ENCODE assay signal across 13 cellular contexts in genomic region chr22:49993649-49994360, GRCh38. TPM values are rescaled to one million over a fixed set of nuclear protein-coding genes. Genes with fewer than 3 reads are reported as not detected.
DNase-seq lines count a peak whose midpoint lies in the region; ATAC-seq, FAIRE-seq and TF ChIP-seq lines count a peak whose summit lies in the region.
"Had no signal": no experiment of that assay in that cellular context is flagged by ENCODE, and none has a peak within 500 bp of the region (broad histone marks: within the 10 kb centered on the region; RNA-seq: fewer than 3 reads in every experiment).

No MANE protein-coding gene starts in this region.

- no peaks in the 10 kb centered on the region for H3F3A ChIP-seq in GM23338 (replicated peaks; ENCODE audit: low read depth)

- no peak overlapping the region for H3K27ac Mint-ChIP-seq in GM23338

- H3K27me3 ChIP-seq in BLaER1 (no peaks in the 10 kb centered on the region), GM23338 (ENCODE audit: insufficient read depth) (no peaks in the 10 kb centered on the region), K562 (ENCODE audit: control insufficient read depth in 2 of 2, insufficient read depth in 2 of 2, low read length in 2 of 2) (no peaks in the 10 kb centered on the region)

- H3K4me3 ChIP-seq in BLaER1 = no peak overlapping the region
- H3K4me3 ChIP-seq in GM23338 = no peak overlapping the region
- H3K4me3 ChIP-seq in K562 = no peak overlapping the region

- H3K36me3 Mint-ChIP-seq in GM23338 (ENCODE audit: low read depth) = peaks cover 3% of the 10 kb centered on the region; the same call in 2 of the 3 replicates

- WGBS in K562 (ENCODE audit: insufficient coverage, low coverage, missing lambda C conversion rate) = 6% methylated on average over 7 of the region's 11 CpGs

- no peak for TF ChIP-seq RAD21 in K562 (CRISPR knock-in tag; conservative IDR thresholded peaks at IDR 0.05 in 1 of 2, IDR thresholded peaks at IDR 0.05 in 1 of 2)

- no peaks in the 10 kb centered on the region for H3K79me2 ChIP-seq in GM23338 (replicated peaks; ENCODE audit: insufficient read depth)
- H3K79me2 ChIP-seq in K562 (ENCODE audit: control insufficient read depth, insufficient read depth, low read length) = no peaks in the 10 kb centered on the region
- H3K79me2 ChIP-seq: parathyroid adenoma had no signal

- H2AFZ ChIP-seq in GM23338 (no peak overlapping the region), K562 (ENCODE audit: low read depth, low read length) (peak overlapping the region; percentile 14; the same call in 1 of the 2 replicates)
- H2AFZ ChIP-seq: parathyroid adenoma had no signal

- no peak overlapping the region for H3K4me3 Mint-ChIP-seq in GM23338
- H3K4me3 Mint-ChIP-seq: effector memory CD8-positive, alpha-beta T cell; stimulated activated naive CD8-positive, alpha-beta T cell treated with anti-CD3 and anti-CD28 coated beads, Interleukin-15, Interleukin-2, amounts not matched to agents 100 ng/mL and 50 ng/mL, for 24 hours had no signal

- no peak overlapping the region for H3K9ac ChIP-seq in BLaER1
- no peak overlapping the region for H3K9ac ChIP-seq in K562 (ENCODE audit: insufficient read depth in 1 of 2, low read depth in 2 of 2, low read length in 2 of 2)
- H3K9ac ChIP-seq: parathyroid adenoma had no signal

- H3K9me1 ChIP-seq in K562 (ENCODE audit: control insufficient read depth, insufficient read depth, low read length) = no peaks in the 10 kb centered on the region

- FAIRE-seq in K562 (lab: Jason Lieb, UNC) = no peak

- H3K27me3 Mint-ChIP-seq in GM23338 (ENCODE audit: insufficient read depth, low read depth, poor library complexity) = peaks cover 11% of the 10 kb centered on the region
- H3K27me3 Mint-ChIP-seq: stimulated activated naive CD8-positive, alpha-beta T cell treated with anti-CD3 and anti-CD28 coated beads, Interleukin-15, Interleukin-2, amounts not matched to agents 100 ng/mL and 50 ng/mL, for 24 hours had no signal

- peak in 1 of 2 experiments; percentile 5; a peak in 1 of 4 replicates for TF ChIP-seq CTCF in GM23338 (conservative IDR thresholded peaks at IDR 0.05; ENCODE audit: low read depth in 2 of 2)
- no peak for TF ChIP-seq CTCF in K562 (IDR thresholded peaks at IDR 0.05 in 2 of 3, conservative IDR thresholded peaks at IDR 0.05 in 1 of 3; ENCODE audit: insufficient read depth in 2 of 3, low read depth in 1 of 3, low read length in 3 of 3)

- no peaks in the 10 kb centered on the region for H3K9me2 ChIP-seq in GM23338 (ENCODE audit: insufficient read depth)

- H3K9me3 ChIP-seq in BLaER1 = peaks cover 33% of the 10 kb centered on the region
- H3K9me3 ChIP-seq in K562 (replicated peaks; ENCODE audit: control insufficient read depth, insufficient read depth, low read depth, low read length) = peaks cover 3% of the 10 kb centered on the region; the same call in 1 of the 2 replicates

- TF ChIP-seq POLR2A in K562 (conservative IDR thresholded peaks at IDR 0.05) = no peak

- peaks cover 9% of the 10 kb centered on the region for H3K4me1 Mint-ChIP-seq in GM23338

- H3K4me2 ChIP-seq in BLaER1 = peak overlapping the region; percentile 47
- H3K4me2 ChIP-seq in GM23338 = no peak overlapping the region
- no peak overlapping the region for H3K4me2 ChIP-seq in K562 (ENCODE audit: insufficient read depth, low read length)

- CTCF ChIA-PET in K562 (lab: Yijun Ruan, JAX; ENCODE audit: low intra/inter-chr PET ratio) = interaction anchor here (0.8 kb wide), 1 partner anchor 227 kb away, joined by 3 read pairs; no protein-coding TSS in a partner anchor

- H3K27ac ChIP-seq in BLaER1 (no peak overlapping the region), GM23338 (ENCODE audit: low read depth) (no peak overlapping the region), K562 (ENCODE audit: extremely low read depth, low read depth, low read length) (no peak overlapping the region)
- H3K27ac ChIP-seq: parathyroid adenoma had no signal

- BruUV-seq in K562 (replicated peaks; lab: Mats Ljungman, UMichigan) = no TSS peak

- H4K20me1 ChIP-seq in BLaER1 (no peaks in the 10 kb centered on the region), GM23338 (replicated peaks; ENCODE audit: insufficient read depth) (no peaks in the 10 kb centered on the region), K562 (replicated peaks; ENCODE audit: control insufficient read depth, insufficient read depth, low read length) (no peaks in the 10 kb centered on the region)

- no peaks in the 10 kb centered on the region for H3K36me3 ChIP-seq in BLaER1
- H3K36me3 ChIP-seq in GM23338 (ENCODE audit: insufficient read depth) = no peaks in the 10 kb centered on the region
- no peaks in the 10 kb centered on the region for H3K36me3 ChIP-seq in K562 (ENCODE audit: control insufficient read depth, insufficient read depth, low read length)

- POLR2A ChIA-PET in K562 (lab: Yijun Ruan, JAX) = no interaction called here

- DNase-seq in GM23338 (ENCODE audit: low spot score) = no peak
- DNase-seq in K562 (ENCODE audit: extremely low read depth in 1 of 4, low spot score in 3 of 4) = no peak
- DNase-seq in posterior vena cava (ENCODE audit: low spot score) = peak; percentile 70
- DNase-seq in germinal center (ENCODE audit: low spot score) = no peak
- no peak for DNase-seq in NCI-H82 (lab: John Stamatoyannopoulos, UW)
- DNase-seq in KBM-7 = no peak
- DNase-seq: kidney glomerular epithelial cell, NCI-H2081 treated with DMSO at 0.1 percent for 48 hours had no signal

- intact Hi-C loops in K562 (cut with micrococcal nuclease) = loop anchor here (1.0 kb wide), 1 partner anchor 36 kb away; no protein-coding TSS in a partner anchor
- intact Hi-C loops in posterior vena cava (cut with DNase I) = no loop called here

- ATAC-seq in GM23338 (peak; percentile 12; the same call in 2 of the 3 replicates), K562 (peak; percentile 33)

- peaks cover 28% of the 10 kb centered on the region for H3K9me3 Mint-ChIP-seq in GM23338

- in situ Hi-C loops in K562 (cut with MboI) = loop anchor here (5.0 kb wide), 1 partner anchor 62 kb away; no protein-coding TSS in a partner anchor
- in situ Hi-C loops in KBM-7 (cut with MboI; ENCODE audit: low pct_unique_long_range_greater_than_20kb, low sequenced_read_pairs) = no loop called here

- TF ChIP-seq EP300 in K562 (IDR thresholded peaks at IDR 0.05; ENCODE audit: low read length) = no peak

- H3K4me1 ChIP-seq in BLaER1 (peaks cover 10% of the 10 kb centered on the region), GM23338 (ENCODE audit: insufficient read depth) (no peaks in the 10 kb centered on the region; the same call in 1 of the 2 replicates), K562 (replicated peaks in 1 of 2; ENCODE audit: control insufficient read depth in 2 of 2, insufficient read depth in 2 of 2, low read length in 2 of 2) (peaks cover 0 to 56% of the 10 kb centered on the region in 2 experiments; a peak in 3 of 5 replicates)
- H3K4me1 ChIP-seq: parathyroid adenoma had no signal

TF ChIP-seq in GM23338, 12 proteins besides CTCF, POLR2A, EP300 and RAD21:
- no peak for TF ChIP-seq STAT1 (IDR thresholded peaks at IDR 0.05; ENCODE audit: unreplicated experiment)
- TF ChIP-seq EZH2phosphoT487 (IDR thresholded peaks at IDR 0.05; ENCODE audit: unreplicated experiment) = no peak

TF ChIP-seq in K562, 482 proteins besides CTCF, POLR2A, EP300 and RAD21 (continues in another document):
- no peak for TF ChIP-seq TAF9B (IDR thresholded peaks at IDR 0.05; ENCODE audit: partially characterized antibody)

RNA-seq across cellular contexts. Expression of gene IL17REL, which starts 18.8 kb away (rescaled TPM):
- 0.31 TPM in 1 of 2 replicates, not detected in the other for total RNA-seq in GM23338 (2014; rRNA removed; shearing (Covaris generic))
- polyA plus RNA-seq in GM23338 (2016; fragmentation: Nextera tagmentation; extraction: Ambion mirVana) (not detected in 2 replicates), K562 (2011; rRNA removed) (0.05 and 0.06 TPM in 2 replicates), K562 (2014; fragmentation: Illumina TruSeq; extraction: Trizol) (0.08 TPM in 1 of 2 replicates, not detected in the other), K562 (2014; fragmentation: Nextera tagmentation; extraction: Ambion mirVana) (not detected), K562 (2014; rRNA removed) (0.08 and 0.11 TPM in 2 replicates)
- 0.30 and 1.3 TPM in 2 replicates for total RNA-seq in K562 (2011; cell fraction: chromatin; rRNA removed; ENCODE audit: low replicate concordance)
- total RNA-seq in K562 (2011; cell fraction: nucleolus; rRNA removed) = 0.53 and 0.83 TPM in 2 replicates
- total RNA-seq in K562 (2011; cell fraction: nucleoplasm; rRNA removed) = 0.66 and 0.76 TPM in 2 replicates
- total RNA-seq in K562 (2014; rRNA removed) (0.05 and 0.29 TPM in 2 replicates), K562 (2014; rRNA removed; fragmentation: Illumina TruSeq; extraction: Trizol) (not detected in 2 replicates), K562 (2015; rRNA removed; fragmentation: Illumina TruSeq; extraction: Trizol) (0.11 and 0.15 TPM in 2 replicates), K562 (2021) (0.22 and 0.42 TPM in 2 replicates), posterior vena cava (not detected)
- polyA plus RNA-seq in K562 (2011; cell fraction: cytosol; rRNA removed) = 0.03 and 0.16 TPM in 2 replicates
- polyA plus RNA-seq in K562 (2011; cell fraction: nucleus; rRNA removed) = 0.25 and 0.57 TPM in 2 replicates
- 0.17 and 0.18 TPM in 2 replicates for polyA plus RNA-seq in K562 (2012)
- not detected in 2 replicates for polyA minus RNA-seq in K562 (2011; rRNA and poly(A)+ RNA removed)
- polyA minus RNA-seq in K562 (2011; cell fraction: cytosol; rRNA and poly(A)+ RNA removed) = not detected in 2 replicates
- 0.54 and 0.56 TPM in 2 replicates for polyA minus RNA-seq in K562 (2011; cell fraction: nucleus; rRNA and poly(A)+ RNA removed)
- total RNA-seq: HT1080 had no signal

RNA-seq across cellular contexts. Expression of gene PIM3, which starts 33.2 kb away (rescaled TPM):
- total RNA-seq in GM23338 (2014; rRNA removed; shearing (Covaris generic)) = 30.6 and 37.3 TPM in 2 replicates
- polyA plus RNA-seq in GM23338 (2016; fragmentation: Nextera tagmentation; extraction: Ambion mirVana) (17.7 and 18.8 TPM in 2 replicates), K562 (2011; rRNA removed) (5.3 and 8.0 TPM in 2 replicates), K562 (2014; fragmentation: Illumina TruSeq; extraction: Trizol) (4.4 and 11.4 TPM in 2 replicates), K562 (2014; fragmentation: Nextera tagmentation; extraction: Ambion mirVana) (under 1 TPM; 0.24 to 0.57 TPM), K562 (2014; rRNA removed) (34.1 and 35.4 TPM in 2 replicates)
- 8.4 and 19.1 TPM in 2 replicates for total RNA-seq in K562 (2011; cell fraction: chromatin; rRNA removed; ENCODE audit: low replicate concordance)
- 31.2 and 35.0 TPM in 2 replicates for total RNA-seq in K562 (2011; cell fraction: nucleolus; rRNA removed)
- 9.8 and 13.2 TPM in 2 replicates for total RNA-seq in K562 (2011; cell fraction: nucleoplasm; rRNA removed)
- total RNA-seq in K562 (2014; rRNA removed) (37.0 and 41.1 TPM in 2 replicates), K562 (2014; rRNA removed; fragmentation: Illumina TruSeq; extraction: Trizol) (4.2 and 4.3 TPM in 2 replicates), K562 (2015; rRNA removed; fragmentation: Illumina TruSeq; extraction: Trizol) (11.9 and 13.8 TPM in 2 replicates), K562 (2021) (40.5 and 41.3 TPM in 2 replicates), posterior vena cava (10 to 100 TPM; 29.9 to 37.2 TPM)
- polyA plus RNA-seq in K562 (2011; cell fraction: cytosol; rRNA removed) = 13.4 and 28.9 TPM in 2 replicates
- 36.6 and 49.9 TPM in 2 replicates for polyA plus RNA-seq in K562 (2011; cell fraction: nucleus; rRNA removed)
- polyA plus RNA-seq in K562 (2012) = 18.0 and 35.9 TPM in 2 replicates
- polyA minus RNA-seq in K562 (2011; rRNA and poly(A)+ RNA removed) = 0.99 and 1.4 TPM in 2 replicates
- 7.1 and 7.7 TPM in 2 replicates for polyA minus RNA-seq in K562 (2011; cell fraction: cytosol; rRNA and poly(A)+ RNA removed)
- 10.2 and 10.6 TPM in 2 replicates for polyA minus RNA-seq in K562 (2011; cell fraction: nucleus; rRNA and poly(A)+ RNA removed)
